In genomic region chr5:65530904-65531303, GRCh38 we compare ENCODE assay signal across 9 cellular contexts.
"Had no signal": no experiment of that assay in that cellular context is flagged by ENCODE, and none has a peak within 500 bp of the region (broad histone marks: within the 10 kb centered on the region; RNA-seq: fewer than 3 reads in every experiment).

No MANE protein-coding gene starts in this region.

- H3K27ac Mint-ChIP-seq: HFFc6, IgD-negative memory B cell had no signal

- H3K9me3 Mint-ChIP-seq: HFFc6, IgD-negative memory B cell had no signal

- H3K9ac ChIP-seq: GM23248 had no signal

- DNase-seq: GM23248, GOT3, H7, HFFc6, KG1 had no signal

- H3K4me1 Mint-ChIP-seq: IgD-negative memory B cell had no signal

- FAIRE-seq: HTR-8/SVneo had no signal

- ATAC-seq: HCT116 had no signal

- H2AFZ ChIP-seq: GM23248 had no signal

- H3K4me3 ChIP-seq: GM23248, HAP-1 had no signal

- H3K9me3 ChIP-seq: HAP-1 had no signal

- H3K27me3 Mint-ChIP-seq: IgD-negative memory B cell had no signal

- H3K4me3 Mint-ChIP-seq: HFFc6, IgD-negative memory B cell had no signal

- H3K27ac ChIP-seq: GM23248 had no signal

- H3K36me3 ChIP-seq: HAP-1 had no signal
